ENCODE assay signal across 1 cellular context in the genomic region with DNA sequence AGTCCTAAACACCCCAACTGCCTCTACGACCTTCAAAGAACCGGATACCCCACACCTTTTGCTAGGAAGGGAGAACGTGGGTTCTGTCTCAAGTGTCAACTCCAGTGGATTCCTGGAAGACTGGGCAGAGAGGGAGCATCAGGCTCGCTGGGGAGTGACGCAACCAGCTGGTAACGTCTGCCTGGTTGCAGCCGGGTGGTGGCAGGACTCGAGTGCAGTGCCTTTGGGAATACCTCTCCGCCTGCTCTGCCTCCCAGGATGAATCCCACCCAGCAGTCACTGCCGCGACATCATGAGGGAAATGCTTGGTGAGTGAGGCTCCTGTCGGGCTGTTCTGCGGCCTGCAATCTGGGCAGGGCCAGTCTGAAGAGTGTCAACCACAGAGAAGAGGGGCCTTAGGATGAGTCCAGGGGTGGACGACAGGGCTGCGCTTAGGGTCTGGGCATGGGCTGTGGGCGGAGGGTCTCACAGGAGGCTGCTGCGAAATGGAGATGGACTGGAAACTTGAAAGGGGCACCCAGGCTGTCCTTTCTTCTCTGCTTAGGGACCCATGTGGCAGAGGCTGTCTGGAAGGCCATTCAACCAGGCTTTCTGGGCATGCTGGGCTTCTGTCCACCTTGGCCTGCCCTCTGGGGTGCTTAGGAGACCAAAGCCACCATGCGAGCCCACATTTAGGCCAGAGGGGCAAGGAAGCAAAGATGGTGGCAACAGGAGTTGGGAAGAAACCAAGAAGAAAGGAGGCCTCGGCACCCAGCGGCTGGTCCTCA.
TF ChIP-seq lines count a peak whose summit lies in the region.

No MANE protein-coding gene starts in this region.

TF ChIP-seq in IMR-90, 13 proteins besides CTCF, POLR2A, EP300 and RAD21:
- TF ChIP-seq BHLHE40 (IDR thresholded peaks at IDR 0.05; ENCODE audit: low read depth, low read length) (no peak), CEBPB (IDR thresholded peaks at IDR 0.05; ENCODE audit: low read depth, low read length) (peak; percentile 44; the same call in 1 of the 2 replicates), FOS (IDR thresholded peaks at IDR 0.05; ENCODE audit: low read depth, low read length) (no peak), CHD1 (IDR thresholded peaks at IDR 0.05; ENCODE audit: low read depth, low read length) (no peak)
- TF ChIP-seq, protein P1, sequence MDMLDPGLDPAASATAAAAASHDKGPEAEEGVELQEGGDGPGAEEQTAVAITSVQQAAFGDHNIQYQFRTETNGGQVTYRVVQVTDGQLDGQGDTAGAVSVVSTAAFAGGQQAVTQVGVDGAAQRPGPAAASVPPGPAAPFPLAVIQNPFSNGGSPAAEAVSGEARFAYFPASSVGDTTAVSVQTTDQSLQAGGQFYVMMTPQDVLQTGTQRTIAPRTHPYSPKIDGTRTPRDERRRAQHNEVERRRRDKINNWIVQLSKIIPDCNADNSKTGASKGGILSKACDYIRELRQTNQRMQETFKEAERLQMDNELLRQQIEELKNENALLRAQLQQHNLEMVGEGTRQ (IDR thresholded peaks at IDR 0.05; ENCODE audit: low read depth, low read length) = no peak
